20 cellular contexts compared by ENCODE assay signal in genomic region chr6:133746417-133746770, GRCh38.
DNase-seq lines count a peak whose midpoint lies in the region; ATAC-seq, FAIRE-seq and TF ChIP-seq lines count a peak whose summit lies in the region.
"Had no signal": no experiment of that assay in that cellular context is flagged by ENCODE, and none has a peak within 500 bp of the region (broad histone marks: within the 10 kb centered on the region; RNA-seq: fewer than 3 reads in every experiment).

No MANE protein-coding gene starts in this region.

- H4K20me1 ChIP-seq in keratinocyte (ENCODE audit: control insufficient read depth, extremely low read depth, insufficient read depth, low read length) = no peaks in the 10 kb centered on the region
- H4K20me1 ChIP-seq: BLaER1 had no signal

- H3K4me1 Mint-ChIP-seq in CD4-positive, alpha-beta memory T cell = no peaks in the 10 kb centered on the region
- peaks cover 4% of the 10 kb centered on the region for H3K4me1 Mint-ChIP-seq in type B pancreatic cell (ENCODE audit: unreplicated experiment)
- H3K4me1 Mint-ChIP-seq: CD14-positive monocyte had no signal

- H3K36me3 Mint-ChIP-seq in CD4-positive, alpha-beta memory T cell = no peaks in the 10 kb centered on the region
- no peaks in the 10 kb centered on the region for H3K36me3 Mint-ChIP-seq in type B pancreatic cell
- H3K36me3 Mint-ChIP-seq: CD14-positive monocyte; CD8-positive, alpha-beta T cell had no signal

- no peak overlapping the region for H3K4me3 Mint-ChIP-seq in CD4-positive, alpha-beta memory T cell
- H3K4me3 Mint-ChIP-seq in type B pancreatic cell = no peak overlapping the region
- H3K4me3 Mint-ChIP-seq: CD14-positive monocyte; CD8-positive, alpha-beta T cell; GM23338; HFFc6 had no signal

- no peak overlapping the region for H3K9ac ChIP-seq in keratinocyte (ENCODE audit: control insufficient read depth, extremely low read depth, insufficient read depth, low read length)
- H3K9ac ChIP-seq: BLaER1, KMS-11 had no signal

- dilution Hi-C loops in keratinocyte (cut with MboI; ENCODE audit: extremely low pct_ligation_motif_present, low sequenced_read_pairs) = no loop called here

- H3K27me3 ChIP-seq in keratinocyte (ENCODE audit: control insufficient read depth, extremely low read depth, insufficient read depth, low read length) (no peaks in the 10 kb centered on the region), heart right ventricle (no peaks in the 10 kb centered on the region)
- H3K27me3 ChIP-seq in CD4-positive, alpha-beta memory T cell (ENCODE audit: insufficient read depth, low read length) = no peaks in the 10 kb centered on the region
- H3K27me3 ChIP-seq: BLaER1 had no signal

- H3K4me1 ChIP-seq in keratinocyte (ENCODE audit: control insufficient read depth, extremely low read depth, insufficient read depth, low read length) = peaks cover 3% of the 10 kb centered on the region
- no peaks in the 10 kb centered on the region for H3K4me1 ChIP-seq in CD4-positive, alpha-beta memory T cell (ENCODE audit: insufficient read depth, low read length)
- H3K4me1 ChIP-seq in heart right ventricle = peaks cover 0 to 4% (median 0%) of the 10 kb centered on the region in 9 donors

- H3K9me3 Mint-ChIP-seq in CD4-positive, alpha-beta memory T cell = peaks cover 0 to 3% (median 0%) of the 10 kb centered on the region in 8 donors
- peaks cover 4% of the 10 kb centered on the region for H3K9me3 Mint-ChIP-seq in type B pancreatic cell
- H3K9me3 Mint-ChIP-seq: CD8-positive, alpha-beta T cell; GM23338; HFFc6 had no signal

- DNase-seq in HT-29 (ENCODE audit: low spot score) = peak; percentile 25
- no peak for DNase-seq in RWPE1 (ENCODE audit: low spot score)
- DNase-seq in keratinocyte (ENCODE audit: low read depth, low spot score) = no peak
- DNase-seq in CD4-positive, alpha-beta memory T cell = no peak
- DNase-seq in heart right ventricle = no peak
- DNase-seq in type B pancreatic cell (ENCODE audit: extremely low spot score, unreplicated experiment) = no peak
- DNase-seq: CD8-positive, alpha-beta T cell; HCEC 1CT; HFFc6 had no signal

- WGBS in heart right ventricle, 2 donors = 91 to 93% methylated on average over 3 of the region's 3 CpGs

- no peak overlapping the region for H2AFZ ChIP-seq in keratinocyte (ENCODE audit: control insufficient read depth, low read length)
- H2AFZ ChIP-seq: GM23338 had no signal

- H3K36me3 ChIP-seq in keratinocyte (ENCODE audit: control insufficient read depth in 2 of 2, extremely low read depth in 1 of 2, insufficient read depth in 2 of 2, low read length in 2 of 2) (no peaks in the 10 kb centered on the region), heart right ventricle (no peaks in the 10 kb centered on the region)
- no peaks in the 10 kb centered on the region for H3K36me3 ChIP-seq in CD4-positive, alpha-beta memory T cell (ENCODE audit: insufficient read depth, low read length)
- H3K36me3 ChIP-seq: BLaER1 had no signal

- ATAC-seq in heart right ventricle (no peak), GM21526 (IDR thresholded peaks at IDR 0.05; ENCODE audit: low FRiP score, unreplicated experiment) (no peak)
- ATAC-seq: CD8-positive, alpha-beta T cell had no signal

- no peaks in the 10 kb centered on the region for H3K79me2 ChIP-seq in keratinocyte (ENCODE audit: control insufficient read depth, insufficient read depth, low read length)

- no peaks in the 10 kb centered on the region for H3K27me3 Mint-ChIP-seq in CD4-positive, alpha-beta memory T cell
- H3K27me3 Mint-ChIP-seq in type B pancreatic cell = no peaks in the 10 kb centered on the region

- no peak for FAIRE-seq in keratinocyte (lab: Jason Lieb, UNC)
- FAIRE-seq: A204.1, G401.6, GM12892, GM18507, H54, HepG2 had no signal

- no peak overlapping the region for H3K4me3 ChIP-seq in keratinocyte (ENCODE audit: control insufficient read depth in 2 of 3, extremely low read depth in 1 of 3, insufficient read depth in 2 of 3, low read depth in 1 of 3, low read length in 3 of 3)
- H3K4me3 ChIP-seq in CD4-positive, alpha-beta memory T cell (ENCODE audit: low read length in 2 of 2) = no peak overlapping the region
- no peak overlapping the region for H3K4me3 ChIP-seq in heart right ventricle
- H3K4me3 ChIP-seq: BLaER1, GM23338 had no signal

- CTCF ChIA-PET in RWPE1 (lab: Yijun Ruan, JAX) = interaction anchor here (1.0 to 1.3 kb wide), 2 partner anchors 91 to 177 kb away, joined by 3 to 4 read pairs; no protein-coding TSS in a partner anchor
- CTCF ChIA-PET in CD4-positive, alpha-beta memory T cell (lab: Charles Lee; ENCODE audit: partially characterized antibody) = no interaction called here

- no peaks in the 10 kb centered on the region for H3K9me3 ChIP-seq in keratinocyte (ENCODE audit: control insufficient read depth, low read depth, low read length)
- no peaks in the 10 kb centered on the region for H3K9me3 ChIP-seq in CD4-positive, alpha-beta memory T cell (ENCODE audit: control insufficient read depth in 1 of 2, low read length in 2 of 2)
- no peaks in the 10 kb centered on the region for H3K9me3 ChIP-seq in heart right ventricle
- H3K9me3 ChIP-seq: BLaER1 had no signal

- H3K27ac Mint-ChIP-seq in CD4-positive, alpha-beta memory T cell = no peak overlapping the region
- no peak overlapping the region for H3K27ac Mint-ChIP-seq in type B pancreatic cell
- H3K27ac Mint-ChIP-seq: CD8-positive, alpha-beta T cell; GM23338 had no signal

- POLR2A ChIA-PET in RWPE1 (lab: Yijun Ruan, JAX; ENCODE audit: low non-redundant PET) = no interaction called here
- POLR2A ChIA-PET in CD4-positive, alpha-beta memory T cell (lab: Charles Lee; ENCODE audit: partially characterized antibody) = no interaction called here

- H3K4me2 ChIP-seq in keratinocyte (ENCODE audit: control insufficient read depth, extremely low read depth, insufficient read depth, low read depth, low read length) = no peak overlapping the region
- H3K4me2 ChIP-seq: BLaER1, GM23338, KMS-11 had no signal

- intact Hi-C loops in CD4-positive, alpha-beta memory T cell (cut with micrococcal nuclease) = no loop called here
- intact Hi-C loops in heart right ventricle (cut with DNase I) = no loop called here

- TF ChIP-seq CTCF in RWPE1 (conservative IDR thresholded peaks at IDR 0.05; ENCODE audit: low read depth) (no peak), keratinocyte (optimal IDR thresholded peaks at IDR 0.05 in 1 of 3, IDR thresholded peaks at IDR 0.05 in 1 of 3, conservative IDR thresholded peaks at IDR 0.05 in 1 of 3; ENCODE audit: extremely low read depth in 1 of 3, insufficient read depth in 2 of 3, low read length in 3 of 3) (no peak), heart right ventricle (IDR thresholded peaks at IDR 0.05) (no peak), type B pancreatic cell (conservative IDR thresholded peaks at IDR 0.05) (no peak)

- H3K9me1 ChIP-seq in keratinocyte (ENCODE audit: control insufficient read depth, extremely low read depth, insufficient read depth, low read length) = no peaks in the 10 kb centered on the region

- H3K27ac ChIP-seq in RWPE1 (peak overlapping the region; percentile 79), keratinocyte (ENCODE audit: control insufficient read depth, insufficient read depth, low read length) (peak overlapping the region; percentile 70), heart right ventricle (no peak overlapping the region)
- no peak overlapping the region for H3K27ac ChIP-seq in CD4-positive, alpha-beta memory T cell (ENCODE audit: low read depth, low read length)
- H3K27ac ChIP-seq: BLaER1, KMS-11 had no signal

Comparison
In these comparisons a context has a peak if more than half of its experiments do, and no peak if none do; other contexts are left out.
1. H3K27ac ChIP-seq: peak in RWPE1 (single experiment) and keratinocyte (single experiment); none in CD4-positive, alpha-beta memory T cell (single experiment) and heart right ventricle (0 of 10).